15 cellular contexts compared by ENCODE assay signal in the genomic region with DNA sequence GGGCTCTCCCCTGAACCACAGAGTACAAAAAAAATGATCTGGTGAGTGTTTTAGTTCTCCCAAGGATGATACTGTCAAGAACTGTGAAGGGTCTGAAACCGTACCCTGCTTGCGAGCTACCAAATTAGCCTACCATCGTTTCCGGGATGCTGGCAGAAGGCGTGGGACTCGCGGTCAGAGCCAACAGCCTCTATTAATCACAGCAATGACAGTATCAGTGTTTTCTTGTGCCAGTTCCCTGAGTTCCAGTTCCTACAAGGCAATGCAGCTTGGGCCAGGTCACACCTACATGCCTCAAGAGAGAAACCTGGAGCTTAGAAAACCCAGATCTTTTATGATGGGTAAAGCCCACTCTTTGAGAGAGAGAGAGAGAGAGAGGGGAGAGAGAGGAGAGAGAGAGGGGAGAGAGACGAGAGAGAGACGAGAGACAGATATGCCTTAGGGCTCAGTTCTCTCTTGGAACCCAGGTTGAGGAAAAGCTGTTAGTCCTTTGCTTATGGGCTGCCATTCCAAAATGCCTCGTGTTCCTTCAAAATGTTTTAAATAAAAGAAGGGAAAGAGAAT.
A peak's percentile ranks its signal among the peaks of the same experiment; 100 is the strongest.
DNase-seq lines count a peak whose midpoint lies in the region; ATAC-seq and FAIRE-seq lines count a peak whose summit lies in the region.
"Had no signal": no experiment of that assay in that cellular context is flagged by ENCODE, and none has a peak within 500 bp of the region (broad histone marks: within the 10 kb centered on the region; RNA-seq: fewer than 3 reads in every experiment).

No MANE protein-coding gene starts in this region.

- FAIRE-seq in GM19239 (lab: Jason Lieb, UNC): peak; percentile 49

- H3K9me3 ChIP-seq in CD4-positive, alpha-beta memory T cell (ENCODE audit: control insufficient read depth in 1 of 2, low read length in 2 of 2): no peaks in the 10 kb centered on the region
- H3K9me3 ChIP-seq: testis had no signal

- H3K4me3 Mint-ChIP-seq in CD4-positive, alpha-beta memory T cell: peak overlapping the region; percentile 73 to 89 (median 82)
- peak overlapping the region; percentile 55 for H3K4me3 Mint-ChIP-seq in activated T-helper 17 cell treated with anti-CD3 and anti-CD28 coated beads, Interleukin-2, amount 50 U/mL, for 72 hours
- H3K4me3 Mint-ChIP-seq in stimulated activated naive B cell treated with anti-CD40 and anti-IgM and Interleukin-4, amounts not matched to agents 10 μg/mL and 1 μg/mL and 100 μg/mL, for 72 hours: no peak overlapping the region

- peaks cover 11 to 22% of the 10 kb centered on the region in 2 donors for H3K36me3 Mint-ChIP-seq in CD4-positive, alpha-beta memory T cell
- H3K36me3 Mint-ChIP-seq in activated T-helper 17 cell treated with anti-CD3 and anti-CD28 coated beads, Interleukin-2, amount 50 U/mL, for 72 hours (ENCODE audit: low read depth): peaks cover 9% of the 10 kb centered on the region
- no peaks in the 10 kb centered on the region for H3K36me3 Mint-ChIP-seq in stimulated activated naive B cell treated with anti-CD40 and anti-IgM and Interleukin-4, amounts not matched to agents 10 μg/mL and 1 μg/mL and 100 μg/mL, for 72 hours

- H3K27ac Mint-ChIP-seq in CD4-positive, alpha-beta memory T cell: peak overlapping the region; percentile 81 to 98 (median 94)
- peak overlapping the region; percentile 61 for H3K27ac Mint-ChIP-seq in activated T-helper 17 cell treated with anti-CD3 and anti-CD28 coated beads, Interleukin-2, amount 50 U/mL, for 72 hours
- no peak overlapping the region for H3K27ac Mint-ChIP-seq in stimulated activated naive B cell treated with anti-CD40 and anti-IgM and Interleukin-4, amounts not matched to agents 10 μg/mL and 1 μg/mL and 100 μg/mL, for 72 hours

- POLR2A ChIA-PET in CD4-positive, alpha-beta memory T cell (lab: Charles Lee; ENCODE audit: partially characterized antibody): interaction anchor here (1.5 to 4.1 kb wide), 6 partner anchors 8 to 387 kb away, joined by 6 to 43 read pairs (median 14); a partner anchor contains a TSS

- H3K36me3 ChIP-seq in CD4-positive, alpha-beta memory T cell (ENCODE audit: insufficient read depth, low read length): no peaks in the 10 kb centered on the region

- DNase-seq in CD4-positive, alpha-beta memory T cell: no peak
- DNase-seq in GM19239 (ENCODE audit: insufficient read length, low spot score) (no peak), mucosa of gallbladder (ENCODE audit: low spot score) (peak; percentile 32), HCEC 1CT (no peak), DMS53 treated with DMSO at 0.1 percent for 48 hours (lab: John Stamatoyannopoulos, UW; ENCODE audit: unreplicated experiment) (no peak)
- no peak for DNase-seq in stimulated activated naive B cell treated with anti-CD40 and anti-IgM and Interleukin-4, amounts not matched to agents 10 μg/mL and 1 μg/mL and 100 μg/mL, for 72 hours
- DNase-seq: activated effector memory CD4-positive, alpha-beta T cell treated with Interleukin-2 at 50 U/mL for 16 hours; erythroblast; hypothalamus; retina; testis had no signal

- no peaks in the 10 kb centered on the region for H3K27me3 Mint-ChIP-seq in CD4-positive, alpha-beta memory T cell
- H3K27me3 Mint-ChIP-seq in activated T-helper 17 cell treated with anti-CD3 and anti-CD28 coated beads, Interleukin-2, amount 50 U/mL, for 72 hours: no peaks in the 10 kb centered on the region
- H3K27me3 Mint-ChIP-seq in stimulated activated naive B cell treated with anti-CD40 and anti-IgM and Interleukin-4, amounts not matched to agents 10 μg/mL and 1 μg/mL and 100 μg/mL, for 72 hours: no peaks in the 10 kb centered on the region

- H3K4me1 Mint-ChIP-seq in CD4-positive, alpha-beta memory T cell: peaks cover 47 to 78% (median 65%) of the 10 kb centered on the region in 4 donors
- peaks cover 38% of the 10 kb centered on the region for H3K4me1 Mint-ChIP-seq in activated T-helper 17 cell treated with anti-CD3 and anti-CD28 coated beads, Interleukin-2, amount 50 U/mL, for 72 hours
- peaks cover 34 to 63% of the 10 kb centered on the region in 2 donors for H3K4me1 Mint-ChIP-seq in stimulated activated naive B cell treated with anti-CD40 and anti-IgM and Interleukin-4, amounts not matched to agents 10 μg/mL and 1 μg/mL and 100 μg/mL, for 72 hours

- CTCF ChIA-PET in CD4-positive, alpha-beta memory T cell (lab: Charles Lee; ENCODE audit: partially characterized antibody): interaction anchor here (0.6 to 1.7 kb wide), 8 partner anchors 9 to 383 kb away, joined by 3 to 11 read pairs (median 3); no protein-coding TSS in a partner anchor

- no peak overlapping the region for H3K4me3 ChIP-seq in CD4-positive, alpha-beta memory T cell (ENCODE audit: low read length in 2 of 2)
- H3K4me3 ChIP-seq: testis had no signal

- ATAC-seq in activated T-helper 17 cell treated with anti-CD3 and anti-CD28 coated beads, Interleukin-2, amount 50 U/mL, for 72 hours (replicated peaks): no peak
- ATAC-seq in stimulated activated naive B cell treated with anti-CD40 and anti-IgM and Interleukin-4, amounts not matched to agents 10 μg/mL and 1 μg/mL and 100 μg/mL, for 72 hours (replicated peaks): no peak
- no peak for ATAC-seq in HG03175 (IDR thresholded peaks at IDR 0.05; ENCODE audit: unreplicated experiment)

- H3K4me1 ChIP-seq in CD4-positive, alpha-beta memory T cell (ENCODE audit: insufficient read depth, low read length): peaks cover 74% of the 10 kb centered on the region
- H3K4me1 ChIP-seq: testis had no signal

- peak overlapping the region; percentile 70 for H3K27ac ChIP-seq in CD4-positive, alpha-beta memory T cell (ENCODE audit: low read depth, low read length)
- H3K27ac ChIP-seq: C4-2B, testis, VCaP had no signal

- no peaks in the 10 kb centered on the region for H3K27me3 ChIP-seq in CD4-positive, alpha-beta memory T cell (ENCODE audit: insufficient read depth, low read length)
- H3K27me3 ChIP-seq: testis had no signal

- peaks cover 0 to 21% (median 12%) of the 10 kb centered on the region in 8 donors for H3K9me3 Mint-ChIP-seq in CD4-positive, alpha-beta memory T cell
- H3K9me3 Mint-ChIP-seq in activated T-helper 17 cell treated with anti-CD3 and anti-CD28 coated beads, Interleukin-2, amount 50 U/mL, for 72 hours: no peaks in the 10 kb centered on the region
- no peaks in the 10 kb centered on the region for H3K9me3 Mint-ChIP-seq in stimulated activated naive B cell treated with anti-CD40 and anti-IgM and Interleukin-4, amounts not matched to agents 10 μg/mL and 1 μg/mL and 100 μg/mL, for 72 hours

- intact Hi-C loops in CD4-positive, alpha-beta memory T cell (cut with micrococcal nuclease): loop anchor here (1.0 to 10.0 kb wide), 3 partner anchors 375 to 443 kb away; a partner anchor contains a TSS

Comparison
In these comparisons a context has a peak if more than half of its experiments do, and no peak if none do; other contexts are left out.
1. H3K4me3 Mint-ChIP-seq: peak in CD4-positive, alpha-beta memory T cell (8 of 8) and activated T-helper 17 cell treated with anti-CD3 and anti-CD28 coated beads, Interleukin-2, amount 50 U/mL, for 72 hours (single experiment); none in stimulated activated naive B cell treated with anti-CD40 and anti-IgM and Interleukin-4, amounts not matched to agents 10 μg/mL and 1 μg/mL and 100 μg/mL, for 72 hours (0 of 2).